ENCODE assay signal across 15 cellular contexts in the genomic region with DNA sequence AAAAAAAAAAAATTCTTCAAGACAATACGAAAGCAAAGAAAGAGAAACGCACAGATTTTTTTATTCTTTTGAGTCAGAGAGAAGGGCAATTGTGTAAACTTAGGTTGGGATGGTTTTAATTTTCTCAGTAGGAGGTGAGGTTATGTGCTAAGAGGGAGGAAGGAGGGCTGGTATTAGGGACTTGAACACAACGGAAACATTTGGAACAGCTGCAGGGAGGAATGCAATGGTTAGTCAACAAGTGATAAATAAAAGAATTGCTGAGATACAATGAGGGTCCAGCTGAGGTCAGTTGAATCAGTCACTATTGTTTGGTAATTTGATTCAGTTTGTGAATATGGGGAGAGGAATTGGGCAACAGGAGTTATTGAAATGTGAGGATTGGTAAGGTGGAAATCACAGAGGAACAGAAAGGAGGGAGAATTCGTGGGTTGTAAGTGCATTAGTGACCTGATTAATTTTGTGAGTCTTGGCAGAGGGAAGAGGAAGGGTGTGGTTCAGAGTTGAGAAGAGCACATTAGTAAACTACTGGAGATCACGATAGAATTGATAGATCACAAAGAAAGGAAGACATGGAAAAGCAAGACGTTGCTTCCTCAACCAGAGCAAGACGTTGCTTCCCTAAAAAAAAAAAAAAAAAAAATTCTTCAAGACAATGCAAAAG.
A peak's percentile ranks its signal among the peaks of the same experiment; 100 is the strongest.
DNase-seq lines count a peak whose midpoint lies in the region; FAIRE-seq lines count a peak whose summit lies in the region.
"Had no signal": no experiment of that assay in that cellular context is flagged by ENCODE, and none has a peak within 500 bp of the region (broad histone marks: within the 10 kb centered on the region; RNA-seq: fewer than 3 reads in every experiment).

No MANE protein-coding gene starts in this region.

- peak; percentile 99 for FAIRE-seq in endometrium (lab: Jason Lieb, UNC)
- FAIRE-seq in RCC 7860 (lab: Jason Lieb, UNC), result no peak

- DNase-seq in COR-L47 (lab: John Stamatoyannopoulos, UW) (peak; percentile 82), NCI-H748 treated with DMSO at 0.1 percent for 48 hours (lab: John Stamatoyannopoulos, UW) (peak; percentile 94), iris pigment epithelial cell (ENCODE audit: low read depth) (peak; percentile 79), RCC 7860 (ENCODE audit: low spot score) (no peak), NCI-H1694 treated with DMSO at 0.1 percent for 48 hours (lab: John Stamatoyannopoulos, UW) (no peak), kidney tubule cell (ENCODE audit: low spot score) (no peak)
- DNase-seq in activated CD4-positive, alpha-beta T cell treated with anti-CD3 and anti-CD28 coated beads, Interleukin-2, amount 50 U/mL, for 48 hours, result no peak
- DNase-seq: activated CD4-positive, alpha-beta T cell treated with anti-CD3 and anti-CD28 coated beads for 48 hours; AML-193; immature natural killer cell; IMR-90; NCI-H1436; NCI-H526 treated with DMSO at 0.1 percent for 48 hours; RPMI8226 had no signal

Comparison
In these comparisons a context has a peak if more than half of its experiments do, and no peak if none do; other contexts are left out.
1. DNase-seq: peak in COR-L47 (single experiment), NCI-H748 treated with DMSO at 0.1 percent for 48 hours (single experiment) and iris pigment epithelial cell (single experiment); none in RCC 7860 (single experiment), NCI-H1694 treated with DMSO at 0.1 percent for 48 hours (single experiment), kidney tubule cell (single experiment) and activated CD4-positive, alpha-beta T cell treated with anti-CD3 and anti-CD28 coated beads, Interleukin-2, amount 50 U/mL, for 48 hours (0 of 2).